Comparison of ENCODE assay signal across 8 cellular contexts in genomic region chr5:68454172-68454571, GRCh38.
"Had no signal": no experiment of that assay in that cellular context is flagged by ENCODE, and none has a peak within 500 bp of the region (broad histone marks: within the 10 kb centered on the region; RNA-seq: fewer than 3 reads in every experiment).

No MANE protein-coding gene starts in this region.

- H3K27ac ChIP-seq: KMS-11 had no signal

- H2AFZ ChIP-seq: GM23338 had no signal

- H3K9ac ChIP-seq: KMS-11 had no signal

- FAIRE-seq: H1, H54, HTR-8/SVneo had no signal

- H3K4me2 ChIP-seq: GM23338, KMS-11 had no signal

- H3K4me3 ChIP-seq: GM23338 had no signal

- ATAC-seq: GM23338 had no signal

- DNase-seq: H9, IMR-90, KBM-7 had no signal
